ENCODE assay signal across 10 cellular contexts in the genomic region with DNA sequence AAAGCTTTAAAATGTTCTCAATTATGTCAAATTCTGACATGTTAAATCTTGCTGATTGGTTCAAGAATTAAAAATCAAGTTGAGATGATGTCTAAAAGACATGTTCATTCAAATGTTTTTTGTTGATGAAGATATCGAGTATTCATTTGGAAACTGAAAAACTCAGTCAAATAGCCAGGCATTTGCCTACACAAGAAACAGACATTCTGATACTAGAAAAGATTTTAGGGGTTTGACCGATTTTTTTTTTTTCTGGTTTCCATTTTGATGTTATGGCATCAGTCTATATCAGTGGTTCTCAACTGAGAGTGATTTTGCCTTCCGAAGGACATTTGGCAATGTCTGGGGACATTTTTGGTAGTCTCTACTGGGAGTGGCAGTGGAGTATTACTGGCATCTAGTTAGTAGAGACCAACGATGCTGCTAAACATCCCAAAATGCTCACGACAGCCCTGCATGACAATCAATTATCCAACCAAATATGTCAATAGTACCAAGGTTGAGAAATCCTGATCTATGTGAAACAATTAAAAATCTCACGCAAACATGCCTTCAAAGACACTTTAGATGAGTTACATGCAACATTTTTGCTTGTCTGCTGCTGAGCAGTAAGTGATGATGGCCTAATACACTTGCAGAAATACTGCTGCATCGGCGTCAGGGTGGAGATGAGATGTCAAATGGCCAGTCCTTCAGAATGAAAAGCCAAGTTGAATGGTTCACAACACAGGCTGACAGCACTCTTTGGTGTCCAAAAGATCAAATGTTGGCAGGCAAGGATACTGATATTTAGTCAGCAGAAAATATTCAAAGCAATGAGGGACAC. TPM values are rescaled to one million over a fixed set of nuclear protein-coding genes. Genes with fewer than 3 reads are reported as not detected.
DNase-seq lines count a peak whose midpoint lies in the region; ATAC-seq lines count a peak whose summit lies in the region.
"Had no signal": no experiment of that assay in that cellular context is flagged by ENCODE, and none has a peak within 500 bp of the region (broad histone marks: within the 10 kb centered on the region; RNA-seq: fewer than 3 reads in every experiment).

No MANE protein-coding gene starts in this region.

- CTCF ChIA-PET in activated CD8-positive, alpha-beta memory T cell treated with anti-CD3 and anti-CD28 coated beads, Interleukin-2, amount 10 ng/mL, durations not matched to agents 7 days and 5 days (lab: Charles Lee): interaction anchor here (1.3 to 1.6 kb wide), 2 partner anchors 13 kb away, joined by 4 to 7 read pairs; a partner anchor contains a TSS

- H3K4me3 Mint-ChIP-seq in activated CD8-positive, alpha-beta memory T cell treated with anti-CD3 and anti-CD28 coated beads, Interleukin-2, amount 10 ng/mL, durations not matched to agents 7 days and 5 days: peak overlapping the region; percentile 52
- peak overlapping the region; percentile 43 to 66 for H3K4me3 Mint-ChIP-seq in stimulated activated naive B cell treated with anti-CD40 and anti-IgM and Interleukin-4, amounts not matched to agents 10 μg/mL and 1 μg/mL and 100 μg/mL, for 72 hours

- ATAC-seq in activated CD8-positive, alpha-beta memory T cell treated with anti-CD3 and anti-CD28 coated beads, Interleukin-2, amount 10 ng/mL, durations not matched to agents 7 days and 5 days: peak; percentile 65
- ATAC-seq in GM21619 (IDR thresholded peaks at IDR 0.05; ENCODE audit: unreplicated experiment) (peak; percentile 50), HG03342 (IDR thresholded peaks at IDR 0.05; ENCODE audit: unreplicated experiment) (peak; percentile 52)
- peak; percentile 45 to 56 for ATAC-seq in stimulated activated naive B cell treated with anti-CD40 and anti-IgM and Interleukin-4, amounts not matched to agents 10 μg/mL and 1 μg/mL and 100 μg/mL, for 72 hours (replicated peaks)

- H3K9me3 Mint-ChIP-seq in activated CD8-positive, alpha-beta memory T cell treated with anti-CD3 and anti-CD28 coated beads, Interleukin-2, amount 10 ng/mL, durations not matched to agents 7 days and 5 days (ENCODE audit: low read depth): peaks cover 8% of the 10 kb centered on the region
- H3K9me3 Mint-ChIP-seq in stimulated activated naive B cell treated with anti-CD40 and anti-IgM and Interleukin-4, amounts not matched to agents 10 μg/mL and 1 μg/mL and 100 μg/mL, for 72 hours: peaks cover 4% of the 10 kb centered on the region in 2 donors

- in situ Hi-C loops in HAP-1 (cut with MboI; ENCODE audit: low sequenced_read_pairs): no loop called here

- H3K4me3 ChIP-seq in HAP-1: no peak overlapping the region

- no peak for DNase-seq in activated CD8-positive, alpha-beta memory T cell treated with anti-CD3 and anti-CD28 coated beads, Interleukin-2, amount 10 ng/mL, durations not matched to agents 7 days and 5 days
- no peak for DNase-seq in activated CD8-positive, alpha-beta memory T cell treated with anti-CD3 and anti-CD28 coated beads for 24 hours
- no peak for DNase-seq in stimulated activated naive B cell treated with anti-CD40 and anti-IgM and Interleukin-4, amounts not matched to agents 10 μg/mL and 1 μg/mL and 100 μg/mL, for 72 hours
- no peak for DNase-seq in DMS 273 (lab: John Stamatoyannopoulos, UW; ENCODE audit: unreplicated experiment)
- no peak for DNase-seq in HAP-1 (ENCODE audit: low spot score in 2 of 2)
- no peak for DNase-seq in stimulated activated CD4-positive, alpha-beta T cell treated with anti-CD3 and anti-CD28 coated beads, Interleukin-4, amount 100 ng/mL, for 4 hours
- DNase-seq: IMR-90, NCI-H510A treated with DMSO at 0.1 percent for 48 hours had no signal

- no peaks in the 10 kb centered on the region for H3K27me3 ChIP-seq in HAP-1 (ENCODE audit: low read depth)

- H3K27ac Mint-ChIP-seq in activated CD8-positive, alpha-beta memory T cell treated with anti-CD3 and anti-CD28 coated beads, Interleukin-2, amount 10 ng/mL, durations not matched to agents 7 days and 5 days: peak overlapping the region; percentile 86
- peak overlapping the region; percentile 71 for H3K27ac Mint-ChIP-seq in stimulated activated naive B cell treated with anti-CD40 and anti-IgM and Interleukin-4, amounts not matched to agents 10 μg/mL and 1 μg/mL and 100 μg/mL, for 72 hours

- H3K36me3 ChIP-seq in HAP-1 (replicated peaks): no peaks in the 10 kb centered on the region

- peaks cover 52% of the 10 kb centered on the region for H3K36me3 Mint-ChIP-seq in activated CD8-positive, alpha-beta memory T cell treated with anti-CD3 and anti-CD28 coated beads, Interleukin-2, amount 10 ng/mL, durations not matched to agents 7 days and 5 days
- H3K36me3 Mint-ChIP-seq in stimulated activated naive B cell treated with anti-CD40 and anti-IgM and Interleukin-4, amounts not matched to agents 10 μg/mL and 1 μg/mL and 100 μg/mL, for 72 hours: peaks cover 34 to 58% of the 10 kb centered on the region in 2 donors

- no peaks in the 10 kb centered on the region for H3K4me1 ChIP-seq in HAP-1

- peaks cover 46% of the 10 kb centered on the region for H3K4me1 Mint-ChIP-seq in activated CD8-positive, alpha-beta memory T cell treated with anti-CD3 and anti-CD28 coated beads, Interleukin-2, amount 10 ng/mL, durations not matched to agents 7 days and 5 days
- H3K4me1 Mint-ChIP-seq in stimulated activated naive B cell treated with anti-CD40 and anti-IgM and Interleukin-4, amounts not matched to agents 10 μg/mL and 1 μg/mL and 100 μg/mL, for 72 hours: peaks cover 49 to 72% of the 10 kb centered on the region in 2 donors

- no peaks in the 10 kb centered on the region for H3K9me3 ChIP-seq in HAP-1

- no peaks in the 10 kb centered on the region for H3K27me3 Mint-ChIP-seq in activated CD8-positive, alpha-beta memory T cell treated with anti-CD3 and anti-CD28 coated beads, Interleukin-2, amount 10 ng/mL, durations not matched to agents 7 days and 5 days
- no peaks in the 10 kb centered on the region for H3K27me3 Mint-ChIP-seq in stimulated activated naive B cell treated with anti-CD40 and anti-IgM and Interleukin-4, amounts not matched to agents 10 μg/mL and 1 μg/mL and 100 μg/mL, for 72 hours

RNA-seq across cellular contexts. Expression of a gene that starts 12.5 kb away (rescaled TPM):
- 10 to 100 TPM; 15.2 to 22.9 TPM for total RNA-seq in activated CD8-positive, alpha-beta memory T cell treated with anti-CD3 and anti-CD28 coated beads, Interleukin-2, amount 10 ng/mL, durations not matched to agents 7 days and 5 days
